Comparison of ENCODE assay signal across 1 cellular context in the genomic region with DNA sequence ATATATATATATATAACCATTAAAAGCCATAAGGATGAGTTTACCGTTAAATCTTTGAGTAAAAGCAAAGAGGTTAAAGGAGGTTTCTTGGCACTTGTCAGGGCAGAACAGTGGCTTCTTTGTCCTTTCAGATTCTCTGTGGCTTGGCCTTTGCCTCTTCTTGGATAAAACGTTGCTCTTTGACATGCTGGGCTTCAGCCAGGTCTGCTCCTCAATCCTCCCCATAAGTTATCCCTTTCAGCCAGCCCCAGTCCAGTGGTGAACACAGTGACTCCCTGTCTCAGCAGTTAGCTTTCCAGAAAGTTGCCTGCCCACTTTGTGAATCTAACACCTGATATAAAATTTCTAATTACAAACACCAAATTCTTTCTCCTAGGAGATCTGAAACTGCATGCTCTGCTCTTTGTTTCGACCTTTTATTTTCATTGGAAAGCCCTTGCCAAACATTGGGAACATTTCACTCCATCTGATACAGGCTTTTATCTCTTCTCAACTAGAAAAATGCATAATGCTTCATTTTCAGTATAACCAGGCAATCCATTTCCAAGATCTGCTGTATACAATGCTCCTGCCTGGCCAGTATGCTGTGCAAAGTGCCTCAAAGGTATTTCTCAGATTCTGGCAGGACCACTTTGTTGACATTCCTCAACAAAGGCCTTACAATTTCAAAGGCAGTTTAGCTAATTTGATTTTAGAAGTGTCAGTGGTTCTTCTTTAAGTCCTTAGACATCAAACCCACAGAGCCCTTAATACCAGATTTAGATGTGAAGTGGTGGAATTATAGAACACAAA.
TF ChIP-seq lines count a peak whose summit lies in the region.

No MANE protein-coding gene starts in this region.

TF ChIP-seq in SK-N-SH, 30 proteins besides CTCF, POLR2A, EP300 and RAD21 (continued from another document):
- TF ChIP-seq REST (IDR thresholded peaks at IDR 0.05; ENCODE audit: low read depth, low read length) (no peak), TAF1 (IDR thresholded peaks at IDR 0.05; ENCODE audit: borderline replicate concordance, low read depth, low read length) (no peak)
- TF ChIP-seq, protein P1, sequence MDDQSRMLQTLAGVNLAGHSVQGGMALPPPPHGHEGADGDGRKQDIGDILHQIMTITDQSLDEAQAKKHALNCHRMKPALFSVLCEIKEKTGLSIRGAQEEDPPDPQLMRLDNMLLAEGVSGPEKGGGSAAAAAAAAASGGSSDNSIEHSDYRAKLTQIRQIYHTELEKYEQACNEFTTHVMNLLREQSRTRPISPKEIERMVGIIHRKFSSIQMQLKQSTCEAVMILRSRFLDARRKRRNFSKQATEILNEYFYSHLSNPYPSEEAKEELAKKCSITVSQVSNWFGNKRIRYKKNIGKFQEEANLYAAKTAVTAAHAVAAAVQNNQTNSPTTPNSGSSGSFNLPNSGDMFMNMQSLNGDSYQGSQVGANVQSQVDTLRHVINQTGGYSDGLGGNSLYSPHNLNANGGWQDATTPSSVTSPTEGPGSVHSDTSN (IDR thresholded peaks at IDR 0.05) = no peak; the same call in 1 of the 2 replicates
- TF ChIP-seq, protein P2, sequence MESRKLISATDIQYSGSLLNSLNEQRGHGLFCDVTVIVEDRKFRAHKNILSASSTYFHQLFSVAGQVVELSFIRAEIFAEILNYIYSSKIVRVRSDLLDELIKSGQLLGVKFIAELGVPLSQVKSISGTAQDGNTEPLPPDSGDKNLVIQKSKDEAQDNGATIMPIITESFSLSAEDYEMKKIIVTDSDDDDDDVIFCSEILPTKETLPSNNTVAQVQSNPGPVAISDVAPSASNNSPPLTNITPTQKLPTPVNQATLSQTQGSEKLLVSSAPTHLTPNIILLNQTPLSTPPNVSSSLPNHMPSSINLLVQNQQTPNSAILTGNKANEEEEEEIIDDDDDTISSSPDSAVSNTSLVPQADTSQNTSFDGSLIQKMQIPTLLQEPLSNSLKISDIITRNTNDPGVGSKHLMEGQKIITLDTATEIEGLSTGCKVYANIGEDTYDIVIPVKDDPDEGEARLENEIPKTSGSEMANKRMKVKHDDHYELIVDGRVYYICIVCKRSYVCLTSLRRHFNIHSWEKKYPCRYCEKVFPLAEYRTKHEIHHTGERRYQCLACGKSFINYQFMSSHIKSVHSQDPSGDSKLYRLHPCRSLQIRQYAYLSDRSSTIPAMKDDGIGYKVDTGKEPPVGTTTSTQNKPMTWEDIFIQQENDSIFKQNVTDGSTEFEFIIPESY (IDR thresholded peaks at IDR 0.05; ENCODE audit: borderline replicate concordance, low read depth) = no peak
TF ChIP-seq in SK-N-SH: peak in this region for 0.
